ENCODE assay signal across 8 cellular contexts in the genomic region with DNA sequence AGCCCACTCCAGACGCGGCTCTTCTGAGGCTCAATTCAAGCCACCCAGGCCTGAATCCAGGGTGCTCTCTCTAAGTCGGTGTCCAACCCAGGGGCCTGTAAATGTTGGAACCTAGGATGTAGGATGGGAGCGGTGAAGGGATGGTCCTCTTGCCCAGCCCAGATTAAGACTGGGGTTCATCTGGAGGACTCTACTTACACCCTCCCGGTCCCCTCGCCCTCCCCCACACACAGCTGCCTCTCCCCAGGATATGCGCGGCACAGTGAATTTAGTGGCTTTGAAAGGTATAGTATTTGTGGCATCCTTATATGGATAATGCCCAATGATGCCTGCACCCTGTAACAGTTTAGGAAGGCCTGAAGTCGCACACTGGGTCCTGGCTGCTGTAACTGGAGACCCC. TPM values are rescaled to one million over a fixed set of nuclear protein-coding genes. Genes with fewer than 3 reads are reported as not detected.
DNase-seq lines count a peak whose midpoint lies in the region; ATAC-seq and TF ChIP-seq lines count a peak whose summit lies in the region.

No MANE protein-coding gene starts in this region.

- H3K4me1 ChIP-seq in CD8-positive, alpha-beta T cell (ENCODE audit: insufficient read depth, low read length), result no peaks in the 10 kb centered on the region
- H3K4me1 ChIP-seq in PC-9 (replicated peaks; ENCODE audit: insufficient read depth), result no peaks in the 10 kb centered on the region

- H3K4me3 ChIP-seq in CD8-positive, alpha-beta T cell (ENCODE audit: low read depth, low read length), result no peak overlapping the region
- H3K4me3 ChIP-seq in PC-9, result no peak overlapping the region
- H3K4me3 ChIP-seq in fibroblast of mammary gland (ENCODE audit: control insufficient read depth, low read depth, low read length), result peak overlapping the region; percentile 81

- no peak overlapping the region for H2AFZ ChIP-seq in PC-9

- no peaks in the 10 kb centered on the region for H3K27me3 ChIP-seq in CD8-positive, alpha-beta T cell (ENCODE audit: insufficient read depth, low read length)
- no peaks in the 10 kb centered on the region for H3K27me3 ChIP-seq in PC-9 (ENCODE audit: insufficient read depth, low read depth)

- no peak overlapping the region for H3K27ac ChIP-seq in CD8-positive, alpha-beta T cell (ENCODE audit: low read depth, low read length)
- H3K27ac ChIP-seq in PC-9, result no peak overlapping the region

- ATAC-seq in CD8-positive, alpha-beta T cell, result no peak
- ATAC-seq in GM21529 (IDR thresholded peaks at IDR 0.05; ENCODE audit: unreplicated experiment) (no peak), HG02884 (IDR thresholded peaks at IDR 0.05; ENCODE audit: unreplicated experiment) (no peak)

- POLR2A ChIA-PET in CD8-positive, alpha-beta T cell (lab: Charles Lee), result no interaction called here
- POLR2A ChIA-PET in PC-9 (lab: Charles Lee; ENCODE audit: unreplicated experiment), result no interaction called here
- POLR2A ChIA-PET in GM10248 (lab: Yijun Ruan, JAX), result no interaction called here

- H3K27ac Mint-ChIP-seq in CD8-positive, alpha-beta T cell, result no peak overlapping the region
- no peak overlapping the region for H3K27ac Mint-ChIP-seq in progenitor cell of endocrine pancreas

- no peaks in the 10 kb centered on the region for H3K9me3 Mint-ChIP-seq in CD8-positive, alpha-beta T cell
- no peaks in the 10 kb centered on the region for H3K9me3 Mint-ChIP-seq in progenitor cell of endocrine pancreas (ENCODE audit: low read depth)

- intact Hi-C loops in CD8-positive, alpha-beta T cell (cut with DNase I, micrococcal nuclease), result no loop called here
- intact Hi-C loops in PC-9 (cut with micrococcal nuclease; ENCODE audit: unreplicated experiment), result loop anchor here (5.0 to 10.0 kb wide), 3 partner anchors 96 to 158 kb away; no protein-coding TSS in a partner anchor

- H3K36me3 Mint-ChIP-seq in CD8-positive, alpha-beta T cell, result no peaks in the 10 kb centered on the region
- no peaks in the 10 kb centered on the region for H3K36me3 Mint-ChIP-seq in progenitor cell of endocrine pancreas (ENCODE audit: insufficient read depth)

- H3K79me2 ChIP-seq in PC-9 (ENCODE audit: low read depth), result no peaks in the 10 kb centered on the region

- no peak for DNase-seq in CD8-positive, alpha-beta T cell
- DNase-seq in PC-9 (no peak), fibroblast of mammary gland (ENCODE audit: low read depth) (no peak), progenitor cell of endocrine pancreas (ENCODE audit: low spot score, unreplicated experiment) (no peak), GM10248 (ENCODE audit: extremely low spot score) (no peak), DMS 273 (lab: John Stamatoyannopoulos, UW; ENCODE audit: unreplicated experiment) (no peak)

- no TSS peak for BruUV-seq in PC-9 (replicated peaks; lab: Mats Ljungman, UMichigan)

- H3K9me2 ChIP-seq in PC-9 (ENCODE audit: insufficient read depth), result no peaks in the 10 kb centered on the region

- H3F3A ChIP-seq in PC-9 (ENCODE audit: insufficient read depth, low read depth), result no peaks in the 10 kb centered on the region

- H3K27me3 Mint-ChIP-seq in CD8-positive, alpha-beta T cell (ENCODE audit: low read depth), result peaks cover 30% of the 10 kb centered on the region
- peaks cover 62% of the 10 kb centered on the region for H3K27me3 Mint-ChIP-seq in progenitor cell of endocrine pancreas

- CTCF ChIA-PET in CD8-positive, alpha-beta T cell (lab: Charles Lee), result no interaction called here
- CTCF ChIA-PET in PC-9 (lab: Charles Lee) (no interaction called here), GM10248 (lab: Yijun Ruan, JAX) (no interaction called here)

- TF ChIP-seq CTCF in CD8-positive, alpha-beta T cell (IDR thresholded peaks at IDR 0.05), result no peak
- no peak for TF ChIP-seq CTCF in PC-9 (conservative IDR thresholded peaks at IDR 0.05)
- no peak for TF ChIP-seq CTCF in fibroblast of mammary gland (conservative IDR thresholded peaks at IDR 0.05; ENCODE audit: control insufficient read depth, insufficient read depth, low read depth, low read length)
- TF ChIP-seq CTCF in progenitor cell of endocrine pancreas (IDR thresholded peaks at IDR 0.05; ENCODE audit: unreplicated experiment), result no peak
- no peak for TF ChIP-seq CTCF in GM10248 (IDR thresholded peaks at IDR 0.05; ENCODE audit: control extremely low read depth, extremely low read depth, low read depth, missing control alignments)

- peak overlapping the region; percentile 32 for H3K4me3 Mint-ChIP-seq in CD8-positive, alpha-beta T cell
- peak overlapping the region; percentile 73 for H3K4me3 Mint-ChIP-seq in progenitor cell of endocrine pancreas (ENCODE audit: low read depth)

- H3K36me3 ChIP-seq in CD8-positive, alpha-beta T cell (ENCODE audit: insufficient read depth, low read length), result no peaks in the 10 kb centered on the region
- H3K36me3 ChIP-seq in PC-9 (ENCODE audit: low read depth), result no peaks in the 10 kb centered on the region

- no peaks in the 10 kb centered on the region for H4K20me1 ChIP-seq in PC-9 (ENCODE audit: insufficient read depth)

- H3K4me1 Mint-ChIP-seq in CD8-positive, alpha-beta T cell (ENCODE audit: low read depth), result peaks cover 6% of the 10 kb centered on the region
- H3K4me1 Mint-ChIP-seq in progenitor cell of endocrine pancreas (ENCODE audit: low read depth), result peaks cover 4% of the 10 kb centered on the region

- no peaks in the 10 kb centered on the region for H3K9me3 ChIP-seq in CD8-positive, alpha-beta T cell (ENCODE audit: low read length)
- H3K9me3 ChIP-seq in PC-9 (ENCODE audit: insufficient read depth, low read depth), result no peaks in the 10 kb centered on the region

- peak overlapping the region; percentile 59; the same call in 1 of the 2 replicates for H3K4me2 ChIP-seq in PC-9

RNA-seq across cellular contexts. Expression of a gene that starts 0.9 kb away (rescaled TPM):
- under 1 TPM; 0.11 to 0.27 TPM for total RNA-seq in CD8-positive, alpha-beta T cell
- 1.3 TPM in 2 replicates for total RNA-seq in PC-9 (2021)
- 3.3 and 3.9 TPM in 2 replicates for total RNA-seq in progenitor cell of endocrine pancreas
